ENCODE assay signal across 8 cellular contexts in the genomic region with DNA sequence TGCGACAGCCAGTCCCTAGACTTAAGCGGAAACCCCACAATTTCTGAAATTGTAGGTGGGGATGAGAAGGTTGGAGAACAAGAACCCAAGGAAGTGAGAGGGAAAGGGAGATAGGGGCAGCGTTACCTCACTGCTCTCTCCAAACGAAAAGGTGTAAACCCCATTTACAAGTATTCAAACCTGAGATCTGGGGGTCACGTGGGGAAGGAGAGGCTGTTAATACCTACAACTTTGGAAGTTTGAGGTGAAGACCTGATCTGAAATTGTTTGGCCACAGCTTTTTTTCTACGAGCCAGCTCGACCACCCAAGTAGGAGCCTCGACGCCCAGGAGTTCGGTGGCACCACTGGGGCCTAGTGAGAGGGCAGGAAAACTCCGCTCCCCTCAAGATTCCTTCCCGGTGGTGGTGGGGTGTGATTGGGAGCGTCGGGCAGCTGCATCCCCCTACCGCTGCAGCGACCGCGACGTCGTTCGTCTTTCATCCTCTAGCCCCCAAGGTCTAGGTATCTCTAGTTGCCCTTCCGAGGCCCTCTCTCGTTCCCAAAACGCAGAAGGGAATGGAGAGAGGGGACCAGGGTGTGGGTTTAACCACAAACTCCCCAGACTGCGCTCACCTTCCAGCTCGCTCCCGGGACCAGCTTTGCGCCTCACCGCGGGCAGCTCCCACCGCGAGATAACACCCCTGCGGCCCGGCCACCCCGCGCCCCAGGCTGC. TPM values are rescaled to one million over a fixed set of nuclear protein-coding genes. Genes with fewer than 3 reads are reported as not detected.
DNase-seq lines count a peak whose midpoint lies in the region; ATAC-seq, FAIRE-seq and TF ChIP-seq lines count a peak whose summit lies in the region.

No MANE protein-coding gene starts in this region.

- H3K4me3 Mint-ChIP-seq in activated CD4-positive, alpha-beta T cell treated with anti-CD3 and anti-CD28 coated beads, Interleukin-2, amount 10 ng/mL, durations not matched to agents 7 days and 5 days = peak overlapping the region; percentile 21

- no peaks in the 10 kb centered on the region for H3K9me3 ChIP-seq in adrenal gland (replicated peaks in 1 of 3)
- H3K9me3 ChIP-seq in kidney (ENCODE audit: control insufficient read depth in 1 of 2, low read length in 2 of 2) = no peaks in the 10 kb centered on the region
- H3K9me3 ChIP-seq in tibial artery = no peaks in the 10 kb centered on the region

- H3K4me1 Mint-ChIP-seq in activated CD4-positive, alpha-beta T cell treated with anti-CD3 and anti-CD28 coated beads, Interleukin-2, amount 10 ng/mL, durations not matched to agents 7 days and 5 days = peaks cover 8% of the 10 kb centered on the region

- H3K4me1 ChIP-seq in adrenal gland (replicated peaks in 1 of 2) = peaks cover 19 to 35% of the 10 kb centered on the region in 2 donors
- peaks cover 19 to 23% of the 10 kb centered on the region in 2 donors for H3K4me1 ChIP-seq in kidney (ENCODE audit: control insufficient read depth in 1 of 2, insufficient read depth in 1 of 2, low read depth in 1 of 2, low read length in 2 of 2)
- peaks cover 0 to 55% (median 28%) of the 10 kb centered on the region in 4 donors for H3K4me1 ChIP-seq in tibial artery

- POLR2A ChIA-PET in activated CD4-positive, alpha-beta T cell treated with anti-CD3 and anti-CD28 coated beads, Interleukin-2, amount 10 ng/mL, durations not matched to agents 7 days and 5 days (lab: Charles Lee) = no interaction called here

- peak overlapping the region; percentile 34 to 93 (median 62) for H3K4me3 ChIP-seq in adrenal gland
- peak overlapping the region; percentile 82 to 84 for H3K4me3 ChIP-seq in kidney (ENCODE audit: low read length in 2 of 2)
- peak overlapping the region; percentile 85 to 86 for H3K4me3 ChIP-seq in tibial artery

- H3K27me3 Mint-ChIP-seq in activated CD4-positive, alpha-beta T cell treated with anti-CD3 and anti-CD28 coated beads, Interleukin-2, amount 10 ng/mL, durations not matched to agents 7 days and 5 days = peaks cover 54% of the 10 kb centered on the region

- H3K9ac ChIP-seq in kidney (ENCODE audit: low read length in 2 of 2) = peak overlapping the region; percentile 94 to 95

- 13 to 27% (median 16%) methylated on average over 13 to 36 of the region's 36 CpGs for WGBS in adrenal gland, 4 donors

- ATAC-seq in HG03469 (IDR thresholded peaks at IDR 0.05; ENCODE audit: unreplicated experiment) = no peak

- no peaks in the 10 kb centered on the region for H3K9me3 Mint-ChIP-seq in activated CD4-positive, alpha-beta T cell treated with anti-CD3 and anti-CD28 coated beads, Interleukin-2, amount 10 ng/mL, durations not matched to agents 7 days and 5 days

- no peak for TF ChIP-seq POLR2A in adrenal gland (IDR thresholded peaks at IDR 0.05)

- CTCF ChIA-PET in activated CD4-positive, alpha-beta T cell treated with anti-CD3 and anti-CD28 coated beads, Interleukin-2, amount 10 ng/mL, durations not matched to agents 7 days and 5 days (lab: Charles Lee) = interaction anchor here (1.1 to 1.6 kb wide), 3 partner anchors 10 to 111 kb away, joined by 3 read pairs; no protein-coding TSS in a partner anchor

- H3K27ac ChIP-seq in adrenal gland (peak overlapping the region; percentile 83 to 100 (median 98)), kidney (ENCODE audit: low read depth in 2 of 2, low read length in 2 of 2) (peak overlapping the region; percentile 97 to 99), tibial artery (peak overlapping the region; percentile 98)

- TF ChIP-seq CTCF in adrenal gland (IDR thresholded peaks at IDR 0.05) (no peak), kidney (IDR thresholded peaks at IDR 0.05; ENCODE audit: borderline replicate concordance, extremely low read depth, insufficient read depth) (no peak), tibial artery (IDR thresholded peaks at IDR 0.05) (no peak)

- no peaks in the 10 kb centered on the region for H3K36me3 ChIP-seq in adrenal gland (replicated peaks in 1 of 2)
- no peaks in the 10 kb centered on the region for H3K36me3 ChIP-seq in kidney (ENCODE audit: control insufficient read depth in 1 of 2, insufficient read depth in 2 of 2, low read length in 2 of 2)
- H3K36me3 ChIP-seq in tibial artery = no peaks in the 10 kb centered on the region

- no peak for DNase-seq in activated CD4-positive, alpha-beta T cell treated with anti-CD3 and anti-CD28 coated beads, Interleukin-2, amount 10 ng/mL, durations not matched to agents 7 days and 5 days
- no peak for DNase-seq in activated CD4-positive, alpha-beta T cell treated with anti-CD3 and anti-CD28 coated beads for 1 hour
- DNase-seq in adrenal gland = no peak
- DNase-seq in kidney = peak; percentile 70
- DNase-seq in tibial artery = no peak
- no peak for DNase-seq in activated effector memory CD4-positive, alpha-beta T cell treated with anti-CD3 and anti-CD28 coated beads, Interleukin-2, amount 50 U/mL, for 16 hours
- no peak for DNase-seq in ecto neural progenitor cell (ENCODE audit: low spot score)

- intact Hi-C loops in adrenal gland (cut with DNase I) (no loop called here), kidney (cut with DNase I) (no loop called here), tibial artery (cut with DNase I; ENCODE audit: low total_unique reads) (loop anchor here (10.0 kb wide), 1 partner anchor 156 kb away; no protein-coding TSS in a partner anchor)

- H3K36me3 Mint-ChIP-seq in activated CD4-positive, alpha-beta T cell treated with anti-CD3 and anti-CD28 coated beads, Interleukin-2, amount 10 ng/mL, durations not matched to agents 7 days and 5 days (ENCODE audit: low read depth) = no peaks in the 10 kb centered on the region

- no peak for FAIRE-seq in kidney (lab: Jason Lieb, UNC)

- H3K27ac Mint-ChIP-seq in activated CD4-positive, alpha-beta T cell treated with anti-CD3 and anti-CD28 coated beads, Interleukin-2, amount 10 ng/mL, durations not matched to agents 7 days and 5 days = no peak overlapping the region

- no peaks in the 10 kb centered on the region for H3K27me3 ChIP-seq in adrenal gland
- H3K27me3 ChIP-seq in tibial artery = no peaks in the 10 kb centered on the region

RNA-seq across cellular contexts. Expression of gene PTPN14, which starts 0.9 kb away (rescaled TPM):
- under 1 TPM; 0.32 to 0.37 TPM for total RNA-seq in activated CD4-positive, alpha-beta T cell treated with anti-CD3 and anti-CD28 coated beads, Interleukin-2, amount 10 ng/mL, durations not matched to agents 7 days and 5 days
- total RNA-seq in adrenal gland = 10 to 100 TPM; 30.0 to 96.2 (median 57.5) TPM
- 10 to 100 TPM in 2 of 3 donors, 1 to 10 TPM in 1; 7.9 to 20.6 (median 10.1) TPM for polyA plus RNA-seq in adrenal gland
- 87.2 TPM for total RNA-seq in kidney
- polyA plus RNA-seq in kidney (ENCODE audit: insufficient read depth, low read depth, low replicate concordance) = 5.1 TPM

RNA-seq across cellular contexts. Expression of gene CENPF, which starts 52.5 kb away (rescaled TPM):
- 100 to 1,000 TPM; 173 to 203 TPM for total RNA-seq in activated CD4-positive, alpha-beta T cell treated with anti-CD3 and anti-CD28 coated beads, Interleukin-2, amount 10 ng/mL, durations not matched to agents 7 days and 5 days
- 1 to 10 TPM; 1.1 to 4.2 (median 2.9) TPM for total RNA-seq in adrenal gland
- 1 to 10 TPM in 1 of 3 donors, under 1 TPM in 2; 0.48 to 5.0 (median 0.77) TPM for polyA plus RNA-seq in adrenal gland
- total RNA-seq in kidney = 3.3 TPM
- 0.39 TPM for polyA plus RNA-seq in kidney (ENCODE audit: insufficient read depth, low read depth, low replicate concordance)

Comparison
In these comparisons a context has a peak if more than half of its experiments do, and no peak if none do; other contexts are left out.
1. RNA of gene PTPN14, which starts 0.9 kb away (total RNA-seq): 87.2 TPM in kidney (single experiment) and 30.0 to 96.2 TPM in adrenal gland; 0.32 to 0.37 TPM in activated CD4-positive, alpha-beta T cell treated with anti-CD3 and anti-CD28 coated beads, Interleukin-2, amount 10 ng/mL, durations not matched to agents 7 days and 5 days; every median in the first group is over 10 times any median in the second.
2. RNA of gene CENPF, which starts 52.5 kb away (total RNA-seq): 173 to 203 TPM in activated CD4-positive, alpha-beta T cell treated with anti-CD3 and anti-CD28 coated beads, Interleukin-2, amount 10 ng/mL, durations not matched to agents 7 days and 5 days; 1.1 to 4.2 TPM in adrenal gland and 3.3 TPM in kidney (single experiment); every median in the first group is over 10 times any median in the second.
3. Peak in every context shown above with its lines, with median percentiles within 50 percentile points of each other: H3K27ac ChIP-seq and H3K4me3 ChIP-seq.